Comparison of ENCODE assay signal across 14 cellular contexts in genomic region chr9:35666045-35666444, GRCh38. TPM values are rescaled to one million over a fixed set of nuclear protein-coding genes. Genes with fewer than 3 reads are reported as not detected.
DNase-seq lines count a peak whose midpoint lies in the region; ATAC-seq and TF ChIP-seq lines count a peak whose summit lies in the region.
"Had no signal": no experiment of that assay in that cellular context is flagged by ENCODE, and none has a peak within 500 bp of the region (broad histone marks: within the 10 kb centered on the region; RNA-seq: fewer than 3 reads in every experiment).

No MANE protein-coding gene starts in this region.

- H3K4me1 ChIP-seq in CD4-positive, alpha-beta memory T cell (ENCODE audit: insufficient read depth, low read length), result peaks cover 44% of the 10 kb centered on the region
- peaks cover 20% of the 10 kb centered on the region for H3K4me1 ChIP-seq in hepatocyte (ENCODE audit: insufficient read depth)

- no peaks in the 10 kb centered on the region for H3K9me3 ChIP-seq in CD4-positive, alpha-beta memory T cell (ENCODE audit: control insufficient read depth in 1 of 2, low read length in 2 of 2)
- no peaks in the 10 kb centered on the region for H3K9me3 ChIP-seq in hepatocyte (ENCODE audit: low read depth)
- H3K9me3 ChIP-seq: body of pancreas, SJCRH30, spleen had no signal

- peaks cover 32 to 56% (median 45%) of the 10 kb centered on the region in 4 donors for H3K4me1 Mint-ChIP-seq in CD4-positive, alpha-beta memory T cell
- peaks cover 37 to 46% of the 10 kb centered on the region in 2 donors for H3K4me1 Mint-ChIP-seq in natural killer cell

- CTCF ChIA-PET in CD4-positive, alpha-beta memory T cell (lab: Charles Lee; ENCODE audit: partially characterized antibody), result interaction anchor here (1.1 to 17.9 kb wide), 9 partner anchors 9 to 68 kb away, joined by 3 to 339 read pairs (median 10); partner anchors contain the start of genes CCDC107, CREB3, RMRP and SIT1

- H3K27me3 ChIP-seq in CD4-positive, alpha-beta memory T cell (ENCODE audit: insufficient read depth, low read length), result no peaks in the 10 kb centered on the region
- H3K27me3 ChIP-seq in hepatocyte, result no peaks in the 10 kb centered on the region
- H3K27me3 ChIP-seq: body of pancreas, SJCRH30, spleen had no signal

- TF ChIP-seq CTCF in natural killer cell (IDR thresholded peaks at IDR 0.05), result no peak
- no peak for TF ChIP-seq CTCF in hepatocyte (IDR thresholded peaks at IDR 0.05; ENCODE audit: poor library complexity)

- no peak for DNase-seq in CD4-positive, alpha-beta memory T cell
- no peak for DNase-seq in Jurkat, Clone E6-1 (ENCODE audit: low read depth, low spot score)
- DNase-seq in amniotic epithelial cell (ENCODE audit: low read depth) (peak; percentile 59), natural killer cell (no peak), hepatocyte (ENCODE audit: low spot score) (no peak), NCI-H2029 (lab: John Stamatoyannopoulos, UW) (no peak), amygdala (lab: John Stamatoyannopoulos, UW) (no peak), GF-D8 (lab: John Stamatoyannopoulos, UW) (no peak)
- DNase-seq: activated CD4-positive, alpha-beta T cell treated with anti-CD3 and anti-CD28 coated beads, Interleukin-2, amount 50 U/mL, for 4 hours; body of pancreas; NCI-H524 treated with DMSO at 0.1 percent for 48 hours; SJCRH30; spleen had no signal

- H3K4me2 ChIP-seq in hepatocyte, result no peak overlapping the region

- ATAC-seq in natural killer cell, result no peak
- ATAC-seq: body of pancreas had no signal

- H3K36me3 ChIP-seq in CD4-positive, alpha-beta memory T cell (ENCODE audit: insufficient read depth, low read length), result no peaks in the 10 kb centered on the region
- H3K36me3 ChIP-seq in hepatocyte (replicated peaks; ENCODE audit: insufficient read depth, low read depth), result no peaks in the 10 kb centered on the region
- H3K36me3 ChIP-seq: SJCRH30 had no signal

- intact Hi-C loops in CD4-positive, alpha-beta memory T cell (cut with micrococcal nuclease), result no loop called here
- intact Hi-C loops in natural killer cell (cut with micrococcal nuclease), result no loop called here

- H4K20me1 ChIP-seq in hepatocyte (ENCODE audit: insufficient read depth, poor library complexity, severe bottlenecking), result no peaks in the 10 kb centered on the region

- POLR2A ChIA-PET in CD4-positive, alpha-beta memory T cell (lab: Charles Lee; ENCODE audit: partially characterized antibody), result interaction anchor here (0.9 to 12.3 kb wide), 8 partner anchors 9 to 83 kb away, joined by 3 to 420 read pairs (median 6); partner anchors contain the start of genes CCDC107, CREB3, GBA2 and RGP1

- H3K27me3 Mint-ChIP-seq in CD4-positive, alpha-beta memory T cell, result no peaks in the 10 kb centered on the region
- H3K27me3 Mint-ChIP-seq in natural killer cell (ENCODE audit: low read depth in 2 of 2), result no peaks in the 10 kb centered on the region

- H3K9me2 ChIP-seq in hepatocyte (replicated peaks; ENCODE audit: insufficient read depth), result no peaks in the 10 kb centered on the region

- no peak overlapping the region for H3K27ac ChIP-seq in CD4-positive, alpha-beta memory T cell (ENCODE audit: low read depth, low read length)
- H3K27ac ChIP-seq in hepatocyte, result no peak overlapping the region

- H2AFZ ChIP-seq in hepatocyte, result no peak overlapping the region

- peaks cover 0 to 1% (median 0%) of the 10 kb centered on the region in 8 donors for H3K9me3 Mint-ChIP-seq in CD4-positive, alpha-beta memory T cell
- H3K9me3 Mint-ChIP-seq in natural killer cell, result no peaks in the 10 kb centered on the region

- WGBS in hepatocyte (ENCODE audit: low lambda C conversion rate, missing lambda C conversion rate), result 95% methylated on average over 1 of the region's 1 CpG

- H3K27ac Mint-ChIP-seq in CD4-positive, alpha-beta memory T cell, result peak overlapping the region in 5 of 7 donors; percentile 9 to 63 (median 37)
- no peak overlapping the region for H3K27ac Mint-ChIP-seq in natural killer cell

- H3K36me3 Mint-ChIP-seq in CD4-positive, alpha-beta memory T cell, result peaks cover 5 to 7% of the 10 kb centered on the region in 2 donors
- no peaks in the 10 kb centered on the region for H3K36me3 Mint-ChIP-seq in natural killer cell

- H3K79me2 ChIP-seq in hepatocyte, result no peaks in the 10 kb centered on the region

- peak overlapping the region in 7 of 8 donors; percentile 8 to 91 (median 88) for H3K4me3 Mint-ChIP-seq in CD4-positive, alpha-beta memory T cell
- H3K4me3 Mint-ChIP-seq in natural killer cell, result peak overlapping the region; percentile 52

- H3K4me3 ChIP-seq in CD4-positive, alpha-beta memory T cell (ENCODE audit: low read length in 2 of 2), result no peak overlapping the region
- H3K4me3 ChIP-seq in Jurkat, Clone E6-1 (ENCODE audit: low read length), result peak overlapping the region; percentile 59
- no peak overlapping the region for H3K4me3 ChIP-seq in hepatocyte
- H3K4me3 ChIP-seq: body of pancreas had no signal

RNA-seq across cellular contexts. Expression of gene ARHGEF39, which starts 1.1 kb away (rescaled TPM):
- not detected for total RNA-seq in CD4-positive, alpha-beta memory T cell
- 1 to 10 TPM; 1.0 to 1.1 TPM for polyA plus RNA-seq in CD4-positive, alpha-beta memory T cell
- 23.1 TPM for polyA plus RNA-seq in Jurkat, Clone E6-1 (2012; ENCODE audit: insufficient read depth, insufficient read length)
- total RNA-seq in natural killer cell (1 to 10 TPM; 1.3 to 3.2 (median 1.5) TPM), hepatocyte (1.8 and 9.4 TPM in 2 replicates)
- 5.2 and 5.6 TPM in 2 replicates for polyA plus RNA-seq in hepatocyte

RNA-seq across cellular contexts. Expression of gene CA9, which starts 7.7 kb away (rescaled TPM):
- total RNA-seq in CD4-positive, alpha-beta memory T cell, result not detected
- polyA plus RNA-seq in CD4-positive, alpha-beta memory T cell, result not detected
- 1.3 TPM for polyA plus RNA-seq in Jurkat, Clone E6-1 (2012; ENCODE audit: insufficient read depth, insufficient read length)
- total RNA-seq in natural killer cell, result not detected
- total RNA-seq in hepatocyte, result 0.27 TPM in 1 of 2 replicates, not detected in the other
- polyA plus RNA-seq in hepatocyte, result 2.1 and 2.4 TPM in 2 replicates
- total RNA-seq: epithelial cell of proximal tubule, spleen had no signal

RNA-seq across cellular contexts. Expression of gene CCDC107, which starts 8.0 kb away (rescaled TPM):
- total RNA-seq in CD4-positive, alpha-beta memory T cell, result 10 to 100 TPM; 28.4 to 30.4 TPM
- 10 to 100 TPM; 90.5 to 92.5 TPM for polyA plus RNA-seq in CD4-positive, alpha-beta memory T cell
- polyA plus RNA-seq in Jurkat, Clone E6-1 (2012; ENCODE audit: insufficient read depth, insufficient read length), result 38.7 TPM
- 10 to 100 TPM; 30.9 to 37.9 (median 36.8) TPM for total RNA-seq in natural killer cell
- total RNA-seq in hepatocyte, result 12.1 and 13.8 TPM in 2 replicates
- 39.5 and 42.2 TPM in 2 replicates for polyA plus RNA-seq in hepatocyte

RNA-seq across cellular contexts. Expression of gene RMRP, which starts 8.2 kb away (rescaled TPM):
- total RNA-seq in CD4-positive, alpha-beta memory T cell, result over 10,000 TPM; 18,678 to 21,585 TPM
- 10 to 100 TPM in 1 of 2 donors, not detected in 1; 54.3 TPM for polyA plus RNA-seq in CD4-positive, alpha-beta memory T cell
- polyA plus RNA-seq in Jurkat, Clone E6-1 (2012; ENCODE audit: insufficient read depth, insufficient read length), result not detected
- 1,000 to 10,000 TPM; 5,042 to 6,602 (median 5,874) TPM for total RNA-seq in natural killer cell
- total RNA-seq in hepatocyte, result 1,377 and 3,174 TPM in 2 replicates
- not detected in 2 replicates for polyA plus RNA-seq in hepatocyte

RNA-seq across cellular contexts. Expression of gene SIT1, which starts 15.3 kb away (rescaled TPM):
- 10 to 100 TPM; 68.7 to 70.2 TPM for total RNA-seq in CD4-positive, alpha-beta memory T cell
- 100 to 1,000 TPM; 163 to 231 TPM for polyA plus RNA-seq in CD4-positive, alpha-beta memory T cell
- polyA plus RNA-seq in Jurkat, Clone E6-1 (2012; ENCODE audit: insufficient read depth, insufficient read length), result 230 TPM
- 1 to 10 TPM in 2 of 3 donors, not detected in 1; 1.2 to 1.4 TPM for total RNA-seq in natural killer cell
- not detected in 2 replicates for total RNA-seq in hepatocyte
- not detected in 2 replicates for polyA plus RNA-seq in hepatocyte
- total RNA-seq: epithelial cell of proximal tubule, SJCRH30 had no signal

Comparison
In these comparisons a context has a peak if more than half of its experiments do, and no peak if none do; other contexts are left out.
1. H3K27ac Mint-ChIP-seq: peak in CD4-positive, alpha-beta memory T cell (5 of 7); none in natural killer cell (0 of 2).